In the genomic region with DNA sequence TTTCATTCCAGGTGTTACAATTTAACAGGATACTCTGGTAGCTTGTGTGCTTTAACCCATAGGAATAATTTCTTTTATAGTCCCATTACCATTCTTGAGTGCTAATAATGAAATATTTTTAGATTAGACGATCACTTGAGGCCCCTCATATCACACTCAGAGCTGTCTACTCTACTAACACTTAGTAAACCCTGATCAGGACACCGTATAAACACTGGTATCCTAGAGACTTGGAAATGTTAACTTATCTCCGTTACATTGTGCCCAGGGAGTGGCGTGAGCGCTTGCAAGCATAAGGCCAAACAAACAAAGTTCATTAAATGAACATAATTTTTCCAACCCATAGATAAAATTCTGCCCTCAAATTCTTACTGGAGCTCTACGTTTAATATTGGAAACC, we compare ENCODE assay signal across 28 cellular contexts.
"Had no signal": no experiment of that assay in that cellular context is flagged by ENCODE, and none has a peak within 500 bp of the region (broad histone marks: within the 10 kb centered on the region; RNA-seq: fewer than 3 reads in every experiment).

No MANE protein-coding gene starts in this region.

- H3K9me3 Mint-ChIP-seq: memory B cell; naive thymus-derived CD4-positive, alpha-beta T cell; natural killer cell treated with Interleukin-12 subunit alpha and Interleukin-12 subunit beta and Interleukin-15 and Interleukin-18, amount 100 ng/mL, for 72 hours; stimulated activated memory B cell treated with anti-CD40 and anti-IgM and Interleukin-4, amounts not matched to agents 10 μg/mL and 1 μg/mL and 100 μg/mL, for 72 hours had no signal

- H3K4me1 Mint-ChIP-seq: memory B cell; stimulated activated memory B cell treated with anti-CD40 and anti-IgM and Interleukin-4, amounts not matched to agents 10 μg/mL and 1 μg/mL and 100 μg/mL, for 72 hours had no signal

- H3K36me3 ChIP-seq: pancreas, prostate gland, right lobe of liver, thyroid gland, transverse colon, upper lobe of left lung, vagina had no signal

- H3K27me3 ChIP-seq: pancreas, right lobe of liver, stomach, testis, thyroid gland, transverse colon, upper lobe of left lung, vagina had no signal

- DNase-seq: hippocampal formation; kidney glomerular epithelial cell; left cardiac atrium; midbrain; mucosa of descending colon; naive thymus-derived CD4-positive, alpha-beta T cell; nucleus accumbens; pancreas; posterior cingulate gyrus; retina; right lobe of liver; stimulated activated CD4-positive, alpha-beta T cell treated with anti-CD3 and anti-CD28 coated beads, Interleukin-1b, Interleukin-23, amount 100 ng/mL, for 48 hours; stimulated activated CD4-positive, alpha-beta T cell treated with anti-CD3 and anti-CD28 coated beads, Interleukin-2, amount 100 ng/mL, for 48 hours; stimulated activated CD4-positive, alpha-beta T cell treated with anti-CD3 and anti-CD28 coated beads, Interleukin-4, amount 100 ng/mL, for 4 hours; stimulated activated CD8-positive, alpha-beta memory T cell treated with anti-CD3 and anti-CD28 coated beads, Interleukin-4, amount 100 ng/mL, for 48 hours; stimulated activated naive CD8-positive, alpha-beta T cell treated with anti-CD3 and anti-CD28 coated beads, Interleukin-15, Interleukin-2, amounts not matched to agents 100 U/mL and 50 U/mL, for 24 hours; stomach; testis; thyroid gland; transverse colon; upper lobe of left lung had no signal

- H3K9me3 ChIP-seq: mucosa of descending colon, pancreas, prostate gland, right lobe of liver, stomach, testis, thyroid gland, transverse colon, upper lobe of left lung, vagina had no signal

- H3K36me3 Mint-ChIP-seq: natural killer cell treated with Interleukin-12 subunit alpha and Interleukin-12 subunit beta and Interleukin-15 and Interleukin-18, amount 100 ng/mL, for 72 hours had no signal

- H3K27me3 Mint-ChIP-seq: memory B cell; naive thymus-derived CD4-positive, alpha-beta T cell; natural killer cell treated with Interleukin-12 subunit alpha and Interleukin-12 subunit beta and Interleukin-15 and Interleukin-18, amount 100 ng/mL, for 72 hours; stimulated activated memory B cell treated with anti-CD40 and anti-IgM and Interleukin-4, amounts not matched to agents 10 μg/mL and 1 μg/mL and 100 μg/mL, for 72 hours had no signal

- ATAC-seq: left lobe of liver; mucosa of descending colon; naive thymus-derived CD4-positive, alpha-beta T cell; natural killer cell treated with Interleukin-12 subunit alpha and Interleukin-12 subunit beta and Interleukin-15 and Interleukin-18, amount 100 ng/mL, for 72 hours; right lobe of liver; stimulated activated memory B cell treated with anti-CD40 and anti-IgM and Interleukin-4, amounts not matched to agents 10 μg/mL and 1 μg/mL and 100 μg/mL, for 72 hours; stimulated activated naive CD8-positive, alpha-beta T cell treated with anti-CD3 and anti-CD28 coated beads, Interleukin-15, Interleukin-2, amounts not matched to agents 100 U/mL and 50 U/mL, for 24 hours had no signal

- H3K27ac Mint-ChIP-seq: memory B cell; natural killer cell treated with Interleukin-12 subunit alpha and Interleukin-12 subunit beta and Interleukin-15 and Interleukin-18, amount 100 ng/mL, for 72 hours; stimulated activated memory B cell treated with anti-CD40 and anti-IgM and Interleukin-4, amounts not matched to agents 10 μg/mL and 1 μg/mL and 100 μg/mL, for 72 hours had no signal

- H3K4me3 Mint-ChIP-seq: memory B cell; naive thymus-derived CD4-positive, alpha-beta T cell; natural killer cell treated with Interleukin-12 subunit alpha and Interleukin-12 subunit beta and Interleukin-15 and Interleukin-18, amount 100 ng/mL, for 72 hours; stimulated activated memory B cell treated with anti-CD40 and anti-IgM and Interleukin-4, amounts not matched to agents 10 μg/mL and 1 μg/mL and 100 μg/mL, for 72 hours had no signal

- H3K4me3 ChIP-seq: mucosa of descending colon, pancreas, prostate gland, right lobe of liver, smooth muscle cell, stomach, testis, thyroid gland, transverse colon, upper lobe of left lung, vagina had no signal
